In the genomic region with DNA sequence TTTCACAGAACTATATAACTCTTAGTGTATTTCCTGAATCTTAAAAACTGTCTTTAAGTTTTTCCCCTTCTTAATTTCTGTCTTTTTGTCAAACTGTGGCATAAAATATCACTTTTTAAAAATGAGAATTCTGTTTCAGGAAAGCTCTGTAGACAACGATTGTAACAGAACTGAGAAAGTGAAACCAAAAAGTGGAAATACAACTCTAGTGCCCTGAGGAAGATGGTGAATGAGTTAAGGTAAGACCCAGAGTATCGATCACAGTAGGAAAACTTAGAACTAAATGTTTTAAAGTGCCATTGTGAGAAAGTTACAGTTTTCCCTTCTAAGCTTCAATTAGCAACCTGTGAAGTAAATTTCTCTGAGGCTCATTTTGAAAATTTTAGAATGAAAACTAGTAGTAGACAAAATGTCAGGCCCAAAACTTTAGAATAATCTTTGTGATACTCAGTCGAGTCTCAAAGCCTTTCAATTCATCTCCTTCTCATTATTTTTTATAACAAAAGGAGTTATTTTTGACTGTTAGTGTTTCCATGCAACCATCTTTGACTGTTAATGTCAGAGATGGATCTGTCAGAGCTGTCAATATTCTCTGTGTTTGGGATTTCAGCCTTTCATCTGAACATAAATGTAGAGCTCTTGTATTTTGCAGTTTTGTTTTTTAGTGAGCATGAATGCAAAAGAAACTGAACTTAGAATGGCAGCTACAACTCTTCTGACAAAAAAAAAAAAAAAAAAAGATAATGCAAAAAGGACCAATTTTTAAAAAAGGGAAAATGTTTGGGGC, we compare ENCODE assay signal across 8 cellular contexts. TPM values are rescaled to one million over a fixed set of nuclear protein-coding genes. Genes with fewer than 3 reads are reported as not detected.
DNase-seq lines count a peak whose midpoint lies in the region; ATAC-seq and TF ChIP-seq lines count a peak whose summit lies in the region.

No MANE protein-coding gene starts in this region.

- no peaks in the 10 kb centered on the region for H3K36me3 Mint-ChIP-seq in chondrocyte (ENCODE audit: low read depth)
- no peaks in the 10 kb centered on the region for H3K36me3 Mint-ChIP-seq in mesothelial cell of epicardium

- no peaks in the 10 kb centered on the region for H3K27me3 ChIP-seq in esophagus muscularis mucosa

- no peak overlapping the region for H3K27ac ChIP-seq in esophagus muscularis mucosa (replicated peaks in 1 of 4)

- H3K27me3 Mint-ChIP-seq in chondrocyte (ENCODE audit: low read depth), result no peaks in the 10 kb centered on the region
- H3K27me3 Mint-ChIP-seq in mesothelial cell of epicardium (ENCODE audit: low read depth), result no peaks in the 10 kb centered on the region

- intact Hi-C loops in esophagus muscularis mucosa (cut with DNase I), result no loop called here

- no peak for TF ChIP-seq POLR2A in esophagus muscularis mucosa (IDR thresholded peaks at IDR 0.05; ENCODE audit: low read depth)

- no peak for TF ChIP-seq EP300 in esophagus muscularis mucosa (IDR thresholded peaks at IDR 0.05)

- ATAC-seq in GM21423 (IDR thresholded peaks at IDR 0.05; ENCODE audit: unreplicated experiment), result peak; percentile 73

- no peak overlapping the region for H3K4me3 Mint-ChIP-seq in chondrocyte (ENCODE audit: unreplicated experiment)
- H3K4me3 Mint-ChIP-seq in mesothelial cell of epicardium, result no peak overlapping the region

- 46% methylated on average over 3 of the region's 3 CpGs for WGBS in esophagus muscularis mucosa

- H3K36me3 ChIP-seq in esophagus muscularis mucosa, result no peaks in the 10 kb centered on the region

- H3K27ac Mint-ChIP-seq in chondrocyte (ENCODE audit: unreplicated experiment) (no peak overlapping the region), mesothelial cell of epicardium (no peak overlapping the region)

- H3K9me3 Mint-ChIP-seq in chondrocyte (ENCODE audit: low read depth) (no peaks in the 10 kb centered on the region), mesothelial cell of epicardium (peaks cover 8% of the 10 kb centered on the region)

- no peaks in the 10 kb centered on the region for H3K4me1 ChIP-seq in esophagus muscularis mucosa

- no peaks in the 10 kb centered on the region for H3K9me3 ChIP-seq in esophagus muscularis mucosa

- H3K4me1 Mint-ChIP-seq in chondrocyte (ENCODE audit: low read depth), result no peaks in the 10 kb centered on the region
- no peaks in the 10 kb centered on the region for H3K4me1 Mint-ChIP-seq in mesothelial cell of epicardium

- peak overlapping the region; percentile 8 to 34 (median 26) for H3K4me3 ChIP-seq in esophagus muscularis mucosa

- no peak for TF ChIP-seq CTCF in esophagus muscularis mucosa (IDR thresholded peaks at IDR 0.05)
- TF ChIP-seq CTCF in chondrocyte (IDR thresholded peaks at IDR 0.05), result no peak
- TF ChIP-seq CTCF in mesothelial cell of epicardium (IDR thresholded peaks at IDR 0.05; ENCODE audit: unreplicated experiment), result no peak

- DNase-seq in Daoy (ENCODE audit: low read depth), result peak; percentile 7
- peak; percentile 49 for DNase-seq in KG1 (lab: John Stamatoyannopoulos, UW)
- DNase-seq in esophagus muscularis mucosa (ENCODE audit: extremely low spot score), result no peak
- no peak for DNase-seq in chondrocyte (ENCODE audit: low spot score)
- DNase-seq in COLO829 (ENCODE audit: low spot score), result no peak
- no peak for DNase-seq in mesothelial cell of epicardium (ENCODE audit: low spot score in 2 of 2, unreplicated experiment in 2 of 2)
- no peak for DNase-seq in NCI-H128 (lab: John Stamatoyannopoulos, UW; ENCODE audit: unreplicated experiment)

RNA-seq across cellular contexts. Expression of a gene that starts 19.0 kb away (rescaled TPM):
- 0.06 TPM in 1 of 2 replicates, not detected in the other for total RNA-seq in Daoy (2014; rRNA removed; shearing (Covaris generic))
- total RNA-seq in esophagus muscularis mucosa (not detected), chondrocyte (not detected in 3 replicates), mesothelial cell of epicardium (0.20 to 0.34 TPM in 2 of 3 replicates, not detected in the other)

Comparison
In these comparisons a context has a peak if more than half of its experiments do, and no peak if none do; other contexts are left out.
1. DNase-seq: peak in Daoy (single experiment) and KG1 (single experiment); none in esophagus muscularis mucosa (single experiment), chondrocyte (single experiment), COLO829 (single experiment), mesothelial cell of epicardium (0 of 2) and NCI-H128 (single experiment).